ENCODE assay signal across 8 cellular contexts in genomic region chr16:57284206-57284951, GRCh38. TPM values are rescaled to one million over a fixed set of nuclear protein-coding genes. Genes with fewer than 3 reads are reported as not detected.
DNase-seq lines count a peak whose midpoint lies in the region; ATAC-seq and TF ChIP-seq lines count a peak whose summit lies in the region.

A gene with protein sequence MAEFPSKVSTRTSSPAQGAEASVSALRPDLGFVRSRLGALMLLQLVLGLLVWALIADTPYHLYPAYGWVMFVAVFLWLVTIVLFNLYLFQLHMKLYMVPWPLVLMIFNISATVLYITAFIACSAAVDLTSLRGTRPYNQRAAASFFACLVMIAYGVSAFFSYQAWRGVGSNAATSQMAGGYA (minus strand): TSS chr16:57284672. CDS start chr16:57284540, 132 bp downstream.

- intact Hi-C loops in aorta (cut with DNase I) = no loop called here

- DNase-seq in NCI-H187 (lab: John Stamatoyannopoulos, UW) (peak; percentile 7 to 36), NCI-H187 treated with DMSO at 0.1 percent for 48 hours (lab: John Stamatoyannopoulos, UW) (no peak), NCI-H774 (lab: John Stamatoyannopoulos, UW) (peak; percentile 53), glomerular endothelial cell (ENCODE audit: extremely low read depth, low read depth, low spot score) (no peak), neural progenitor cell (ENCODE audit: low spot score) (peak; percentile 69), aorta (peak in 1 of 2 donors; percentile 79)
- DNase-seq in activated naive CD4-positive, alpha-beta T cell treated with anti-CD3 and anti-CD28 coated beads, Interleukin-2, amount 50 U/mL, for 16 hours = peak; percentile 66

- H4K20me1 ChIP-seq in neural progenitor cell (ENCODE audit: low read depth) = no peaks in the 10 kb centered on the region

- no peaks in the 10 kb centered on the region for H3F3A ChIP-seq in neural progenitor cell (ENCODE audit: low read depth)

- H3K4me3 Mint-ChIP-seq in neural progenitor cell = peak within 1 kb of the TSS; percentile 84

- no peaks in the 10 kb centered on the region for H3K79me2 ChIP-seq in neural progenitor cell (ENCODE audit: low read depth)

- peaks cover 2% of the 10 kb centered on the region for H3K4me1 Mint-ChIP-seq in neural progenitor cell

- H3K27ac Mint-ChIP-seq in neural progenitor cell = no peak within 1 kb of the TSS

- H3K4me2 ChIP-seq in neural progenitor cell = peak within 1 kb of the TSS; percentile 81

- H3K36me3 ChIP-seq in neural progenitor cell (no peaks in the 10 kb centered on the region), aorta (ENCODE audit: control insufficient read depth in 1 of 2, insufficient read depth in 2 of 2, low read length in 1 of 2) (no peaks in the 10 kb centered on the region)

- no peaks in the 10 kb centered on the region for H3K36me3 Mint-ChIP-seq in neural progenitor cell

- H3K27ac ChIP-seq in neural progenitor cell (no peak within 1 kb of the TSS), aorta (ENCODE audit: low read depth in 1 of 2, low read length in 2 of 2) (no peak within 1 kb of the TSS)

- ATAC-seq in aorta (ENCODE audit: low FRiP score) (peak; percentile 70), HG03095 (IDR thresholded peaks at IDR 0.05; ENCODE audit: unreplicated experiment) (no peak)

- H3K9ac ChIP-seq in neural progenitor cell = no peak within 1 kb of the TSS

- H2AFZ ChIP-seq in neural progenitor cell (replicated peaks) = peak within 1 kb of the TSS; percentile 96

- peak within 1 kb of the TSS; percentile 72 for H3K4me3 ChIP-seq in neural progenitor cell
- H3K4me3 ChIP-seq in aorta (ENCODE audit: low read length in 2 of 2) = peak within 1 kb of the TSS; percentile 16 to 37

- peaks cover 2% of the 10 kb centered on the region for H3K4me1 ChIP-seq in neural progenitor cell
- no peaks in the 10 kb centered on the region for H3K4me1 ChIP-seq in aorta (ENCODE audit: control insufficient read depth in 1 of 2, insufficient read depth in 2 of 2, low read length in 2 of 2)

- no peaks in the 10 kb centered on the region for H3K9me3 ChIP-seq in neural progenitor cell (ENCODE audit: low read depth)
- no peaks in the 10 kb centered on the region for H3K9me3 ChIP-seq in aorta (ENCODE audit: control insufficient read depth, low read length)

- H3K9me3 Mint-ChIP-seq in neural progenitor cell = no peaks in the 10 kb centered on the region

- peaks cover 31% of the 10 kb centered on the region for H3K27me3 Mint-ChIP-seq in neural progenitor cell (ENCODE audit: insufficient read depth, low read depth)

- H3K27me3 ChIP-seq in neural progenitor cell (peaks cover 48% of the 10 kb centered on the region), aorta (ENCODE audit: control insufficient read depth in 1 of 2, insufficient read depth in 2 of 2, low read length in 1 of 2) (no peaks in the 10 kb centered on the region)

- WGBS in aorta, 2 donors = 1 to 2% methylated on average over 85 to 95 of the region's 95 CpGs

- no peak for TF ChIP-seq CTCF in neural progenitor cell (IDR thresholded peaks at IDR 0.05)

RNA-seq across cellular contexts. Expression of the gene that starts here (rescaled TPM):
- total RNA-seq in glomerular endothelial cell = 3.5 and 15.9 TPM in 2 replicates
- total RNA-seq in neural progenitor cell (ENCODE audit: low replicate concordance) = 0.86 and 1.6 TPM in 2 replicates
- total RNA-seq in aorta = 1 to 10 TPM; 2.2 to 2.6 TPM
- 1 to 10 TPM; 3.0 to 7.6 TPM for polyA plus RNA-seq in aorta

Comparison
In these comparisons a context has a peak if more than half of its experiments do, and no peak if none do; other contexts are left out.
1. DNase-seq: peak in NCI-H187 (2 of 2), NCI-H774 (single experiment), activated naive CD4-positive, alpha-beta T cell treated with anti-CD3 and anti-CD28 coated beads, Interleukin-2, amount 50 U/mL, for 16 hours (single experiment) and neural progenitor cell (single experiment); none in NCI-H187 treated with DMSO at 0.1 percent for 48 hours (single experiment) and glomerular endothelial cell (single experiment).